8 cellular contexts compared by ENCODE assay signal in genomic region chr3:111978493-111978832, GRCh38. TPM values are rescaled to one million over a fixed set of nuclear protein-coding genes. Genes with fewer than 3 reads are reported as not detected.
DNase-seq lines count a peak whose midpoint lies in the region; ATAC-seq and TF ChIP-seq lines count a peak whose summit lies in the region.

No MANE protein-coding gene starts in this region.

- H3K36me3 ChIP-seq in right atrium auricular region (no peaks in the 10 kb centered on the region), mucosa of rectum (ENCODE audit: control insufficient read depth in 2 of 2, insufficient read depth in 2 of 2, low read length in 2 of 2) (no peaks in the 10 kb centered on the region)

- intact Hi-C loops in Right ventricle myocardium inferior (cut with DNase I), result no loop called here

- no peak for DNase-seq in right atrium auricular region (ENCODE audit: low spot score)
- DNase-seq in Right ventricle myocardium inferior (ENCODE audit: missing footprints), result no peak
- no peak for DNase-seq in cardiac fibroblast (ENCODE audit: low read depth in 2 of 2)
- DNase-seq in NCI-H774 (lab: John Stamatoyannopoulos, UW), result no peak
- no peak for DNase-seq in NCI-H1930 (lab: John Stamatoyannopoulos, UW)
- no peak for DNase-seq in AG08395 (ENCODE audit: low spot score)

- peak overlapping the region; percentile 81 to 82 for H3K4me3 ChIP-seq in right atrium auricular region
- H3K4me3 ChIP-seq in cardiac fibroblast (replicated peaks in 1 of 2; ENCODE audit: low read depth in 2 of 2, low read length in 2 of 2), result peak overlapping the region; percentile 76 to 86
- H3K4me3 ChIP-seq in mucosa of rectum (ENCODE audit: low read length in 2 of 2), result peak overlapping the region; percentile 96

- H3K9me3 ChIP-seq in right atrium auricular region, result no peaks in the 10 kb centered on the region
- no peaks in the 10 kb centered on the region for H3K9me3 ChIP-seq in mucosa of rectum (ENCODE audit: control insufficient read depth in 2 of 2, low read length in 2 of 2)

- H3K9ac ChIP-seq in mucosa of rectum (ENCODE audit: low read depth in 1 of 2, low read length in 2 of 2), result peak overlapping the region; percentile 78 to 89

- no peaks in the 10 kb centered on the region for H3K27me3 ChIP-seq in right atrium auricular region
- H3K27me3 ChIP-seq in mucosa of rectum (ENCODE audit: control insufficient read depth in 2 of 2, insufficient read depth in 2 of 2, low read length in 2 of 2), result no peaks in the 10 kb centered on the region

- TF ChIP-seq CTCF in right atrium auricular region (IDR thresholded peaks at IDR 0.05) (no peak), cardiac fibroblast (IDR thresholded peaks at IDR 0.05; ENCODE audit: low read depth, low read length) (no peak)

- peaks cover 0 to 8% of the 10 kb centered on the region in 2 donors for H3K4me1 ChIP-seq in right atrium auricular region
- H3K4me1 ChIP-seq in mucosa of rectum (ENCODE audit: control insufficient read depth in 2 of 2, insufficient read depth in 2 of 2, low read length in 2 of 2), result peaks cover 8 to 19% of the 10 kb centered on the region in 2 donors

- H3K27ac ChIP-seq in right atrium auricular region (peak overlapping the region; percentile 87), mucosa of rectum (ENCODE audit: low read depth in 2 of 2, low read length in 2 of 2) (peak overlapping the region; percentile 77 to 87)

- ATAC-seq in Right ventricle myocardium inferior (no peak), HG03039 (IDR thresholded peaks at IDR 0.05; ENCODE audit: unreplicated experiment) (no peak)

RNA-seq across cellular contexts. Expression of gene ABHD10, which starts 0.4 kb away (rescaled TPM):
- total RNA-seq in right atrium auricular region (10 to 100 TPM; 15.3 to 20.8 TPM), Right ventricle myocardium inferior (51.7 TPM)

RNA-seq across cellular contexts. Expression of gene TAGLN3, which starts 20.3 kb away (rescaled TPM):
- total RNA-seq in right atrium auricular region (not detected), Right ventricle myocardium inferior (not detected)

RNA-seq across cellular contexts. Expression of gene TMPRSS7, which starts 56.1 kb away (rescaled TPM):
- total RNA-seq in right atrium auricular region (not detected), Right ventricle myocardium inferior (not detected)
